17 cellular contexts compared by ENCODE assay signal in genomic region chr3:18633002-18633401, GRCh38.
"Had no signal": no experiment of that assay in that cellular context is flagged by ENCODE, and none has a peak within 500 bp of the region (broad histone marks: within the 10 kb centered on the region; RNA-seq: fewer than 3 reads in every experiment).

No MANE protein-coding gene starts in this region.

- ATAC-seq: esophagus mucosa, heart right ventricle, lower lobe of right lung had no signal

- DNase-seq: effector memory CD4-positive, alpha-beta T cell; heart right ventricle; hypothalamus; immature natural killer cell; left ventricle myocardium inferior; lower lobe of right lung; midbrain; naive B cell; nephron progenitor cell; posterior cingulate gyrus; sigmoid colon; stimulated activated CD4-positive, alpha-beta T cell treated with anti-CD3 and anti-CD28 coated beads, Interleukin-2, amount 100 ng/mL, for 24 hours; stimulated activated naive CD4-positive, alpha-beta T cell had no signal

- H3K36me3 ChIP-seq: heart right ventricle, left ventricle myocardium inferior, lower lobe of right lung, neutrophil, right atrium auricular region, sigmoid colon had no signal

- H3K27ac ChIP-seq: heart right ventricle, left ventricle myocardium inferior, lower lobe of right lung, neutrophil, right atrium auricular region, sigmoid colon, skin epidermis had no signal

- H3K9me3 ChIP-seq: lower lobe of right lung, neutrophil, right atrium auricular region, sigmoid colon had no signal

- H3K4me1 ChIP-seq: heart right ventricle, left ventricle myocardium inferior, lower lobe of right lung, right atrium auricular region, sigmoid colon had no signal

- H3K27me3 ChIP-seq: heart right ventricle, neutrophil, right atrium auricular region, sigmoid colon had no signal

- H3K4me3 ChIP-seq: heart right ventricle, left ventricle myocardium inferior, lower lobe of right lung, right atrium auricular region, sigmoid colon, skin epidermis had no signal
